In the genomic region with DNA sequence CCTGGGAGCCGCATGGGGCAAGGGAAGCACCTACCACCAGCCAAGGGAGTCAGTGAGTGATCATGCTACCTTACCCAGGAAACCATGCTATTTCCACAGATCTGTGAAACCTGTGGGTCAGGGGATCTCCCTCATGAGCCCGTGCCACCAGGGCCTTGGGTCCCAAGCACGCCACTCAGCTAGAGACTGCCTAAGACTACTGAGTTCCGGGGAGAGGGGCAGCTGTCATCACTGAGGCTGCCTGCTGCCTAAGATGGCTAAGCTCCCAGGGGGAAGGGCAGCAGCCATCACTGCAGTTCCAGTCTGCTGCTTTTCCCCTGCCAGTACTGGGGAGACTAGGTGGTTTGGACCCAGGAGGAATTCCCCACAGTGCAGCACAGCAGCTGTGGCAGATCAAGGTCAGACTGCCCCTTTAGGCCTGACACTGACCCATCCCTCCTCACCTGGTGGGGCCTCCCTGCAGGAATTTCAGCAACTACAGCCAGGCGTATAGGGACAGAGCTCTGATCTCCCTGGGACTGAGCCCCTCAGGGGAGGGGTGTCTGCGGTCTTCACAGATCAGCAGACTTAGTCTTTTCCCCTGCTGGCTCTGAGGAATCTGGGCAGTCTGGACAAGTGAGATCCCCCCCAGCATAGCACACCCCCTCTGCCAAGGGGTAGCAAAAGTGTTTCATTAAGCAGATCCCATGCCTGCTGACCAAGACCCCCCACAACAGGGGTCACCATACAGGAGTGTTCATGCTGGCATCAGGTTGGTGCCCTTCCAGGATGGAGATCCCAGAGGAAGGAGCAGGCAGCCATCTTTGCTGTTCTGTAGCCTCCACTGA, we compare ENCODE assay signal across 30 cellular contexts. TPM values are rescaled to one million over a fixed set of nuclear protein-coding genes. Genes with fewer than 3 reads are reported as not detected.
"Had no signal": no experiment of that assay in that cellular context is flagged by ENCODE, and none has a peak within 500 bp of the region (broad histone marks: within the 10 kb centered on the region; RNA-seq: fewer than 3 reads in every experiment).

No MANE protein-coding gene starts in this region.

- FAIRE-seq: bronchial epithelial cell, kidney had no signal

- H3K36me3 ChIP-seq: colonic mucosa, gastroesophageal sphincter, neural progenitor cell, right lobe of liver, thyroid gland had no signal

- H3K9me3 ChIP-seq: colonic mucosa, right lobe of liver, thyroid gland had no signal

- H3K4me3 ChIP-seq: colonic mucosa, dorsolateral prefrontal cortex, gastroesophageal sphincter, hepatocyte, neural progenitor cell, right lobe of liver, skin epidermis, thyroid gland had no signal

- H3K27ac ChIP-seq: colonic mucosa, dorsolateral prefrontal cortex, gastroesophageal sphincter, hepatocyte, neural progenitor cell, right lobe of liver, skin epidermis, thyroid gland, VCaP had no signal

- H3K4me1 ChIP-seq: colonic mucosa, gastroesophageal sphincter, neural progenitor cell, right lobe of liver, thyroid gland had no signal

- H3K27me3 ChIP-seq: colonic mucosa, dorsolateral prefrontal cortex, hepatocyte, neural progenitor cell, right lobe of liver, thyroid gland had no signal

- DNase-seq: activated CD4-positive, alpha-beta memory T cell treated with anti-CD3 and anti-CD28 coated beads, Interleukin-2, amount 10 ng/mL, durations not matched to agents 7 days and 5 days; activated CD4-positive, alpha-beta T cell treated with anti-CD3 and anti-CD28 coated beads, Interleukin-2, amount 10 ng/mL, durations not matched to agents 24 days and 14 days; activated CD8-positive, alpha-beta memory T cell treated with anti-CD3 and anti-CD28 coated beads, Interleukin-2, amount 50 U/mL, for 48 hours; activated naive CD4-positive, alpha-beta T cell treated with Interleukin-2 at 50 U/mL for 16 hours; anterior cingulate cortex; cerebellar nuclear complex; colonic mucosa; effector memory CD4-positive, alpha-beta T cell; erythroblast; kidney; left colon; natural killer cell; right lobe of liver; stimulated activated CD4-positive, alpha-beta T cell treated with anti-CD3 and anti-CD28 coated beads, Interleukin-4, amount 100 ng/mL, for 24 hours; stimulated activated naive CD8-positive, alpha-beta T cell treated with anti-CD3 and anti-CD28 coated beads, Interleukin-15, amount 100 ng/mL, for 72 hours; T-helper 1 cell; thyroid gland had no signal

- ATAC-seq: gastroesophageal sphincter; left colon; natural killer cell; right lobe of liver; stimulated activated memory B cell treated with anti-CD40 and anti-IgM and Interleukin-4, amounts not matched to agents 10 μg/mL and 1 μg/mL and 100 μg/mL, for 72 hours; stimulated activated naive CD8-positive, alpha-beta T cell treated with anti-CD3 and anti-CD28 coated beads, Interleukin-15, amount 100 ng/mL, for 72 hours had no signal

RNA-seq across cellular contexts. Expression of a gene that starts 26.9 kb away (rescaled TPM):
- total RNA-seq: activated CD4-positive, alpha-beta memory T cell treated with anti-CD3 and anti-CD28 coated beads, Interleukin-2, amount 10 ng/mL, durations not matched to agents 7 days and 5 days; activated CD4-positive, alpha-beta T cell treated with anti-CD3 and anti-CD28 coated beads, Interleukin-2, amount 10 ng/mL, durations not matched to agents 24 days and 14 days; activated T-helper 2 cell treated with anti-CD3 and anti-CD28 coated beads, Interferon-gamma antibody, Interleukin-2, Interleukin-4, amounts not matched to agents 10 μg/mL and 5 μg/mL and 100 μg/mL, durations not matched to agents 14 hours and 24 hours and 36 hours; bronchial epithelial cell; colonic mucosa; kidney; left colon; lower leg skin; natural killer cell; osteoblast; right lobe of liver; thyroid gland; urinary bladder had no signal
- polyA plus RNA-seq: adipose tissue, urinary bladder had no signal
